8 cellular contexts compared by ENCODE assay signal in the genomic region with DNA sequence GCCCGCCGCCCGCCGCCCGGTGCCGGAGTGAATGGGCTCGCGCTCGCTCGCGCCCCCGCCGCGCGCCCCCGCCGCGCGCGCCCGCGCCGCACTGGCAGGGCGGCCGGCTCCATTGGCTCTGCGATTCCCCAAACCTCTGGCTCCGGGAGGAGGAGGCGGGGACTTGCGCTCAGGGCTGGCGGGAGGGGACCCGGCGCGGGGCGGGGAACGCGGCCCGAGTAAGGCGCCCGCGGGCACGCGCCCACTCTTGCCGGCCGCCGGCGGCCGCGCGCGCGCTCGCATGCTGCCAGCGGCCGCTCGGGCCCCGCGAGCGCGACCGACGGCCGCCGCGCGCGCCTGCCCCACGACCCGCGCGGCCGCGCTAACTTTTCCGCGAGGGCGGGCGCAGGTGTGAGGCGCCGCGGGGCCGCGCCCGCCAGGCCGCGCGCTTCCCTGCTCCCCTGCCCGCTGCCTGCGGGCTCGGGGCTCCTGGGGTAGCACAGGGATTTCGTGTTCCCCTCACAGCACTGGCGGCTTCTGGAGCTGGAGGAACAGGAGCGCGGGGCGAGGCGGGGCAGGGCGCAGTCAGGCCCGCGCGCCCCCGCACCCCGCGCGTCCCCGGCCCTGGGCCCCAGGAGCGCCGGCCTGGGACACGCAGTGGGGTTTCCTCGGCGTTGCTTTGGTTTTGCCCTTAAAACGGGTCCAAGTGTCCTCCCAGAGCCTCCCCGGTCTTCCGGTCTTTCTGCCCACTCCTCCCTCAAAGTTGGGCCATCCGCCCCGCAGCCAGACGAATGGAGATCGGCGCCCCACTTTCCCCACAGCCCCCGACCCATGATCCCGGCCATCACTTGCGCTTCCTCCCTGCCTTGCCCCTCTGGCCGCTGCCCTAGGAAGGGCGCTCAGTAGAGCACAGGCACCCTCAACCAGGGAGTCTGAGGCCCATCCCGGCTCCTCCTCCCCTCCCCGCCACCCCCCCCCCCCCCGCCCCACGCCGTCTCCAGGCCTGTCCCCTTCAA.
A peak's percentile ranks its signal among the peaks of the same experiment; 100 is the strongest.
DNase-seq lines count a peak whose midpoint lies in the region; ATAC-seq and TF ChIP-seq lines count a peak whose summit lies in the region.

No MANE protein-coding gene starts in this region.

- POLR2A ChIA-PET in activated CD4-positive, alpha-beta memory T cell treated with anti-CD3 and anti-CD28 coated beads for 36 hours (lab: Charles Lee), result no interaction called here

- DNase-seq in NK-92 treated with Interleukin-12 subunit alpha and Interleukin-12 subunit beta, amount 100 ng/mL, for 24 hours (lab: John Stamatoyannopoulos, UW), result peak; percentile 64
- DNase-seq in NK-92 (lab: John Stamatoyannopoulos, UW; ENCODE audit: unreplicated experiment) (no peak), NCI-H526 treated with DMSO at 0.1 percent for 48 hours (lab: John Stamatoyannopoulos, UW) (peak; percentile 50), dorsolateral prefrontal cortex (peak; percentile 60 to 91 (median 78))
- peak; percentile 83 for DNase-seq in activated CD4-positive, alpha-beta memory T cell treated with anti-CD3 and anti-CD28 coated beads for 36 hours
- DNase-seq in stimulated activated CD4-positive, alpha-beta T cell treated with anti-CD3 and anti-CD28 coated beads, Interleukin-2, amount 100 ng/mL, for 48 hours, result peak; percentile 57 to 64

- H3K4me1 Mint-ChIP-seq in activated CD4-positive, alpha-beta memory T cell treated with anti-CD3 and anti-CD28 coated beads for 36 hours (ENCODE audit: low read depth), result peaks cover 31% of the 10 kb centered on the region

- ATAC-seq in HG03439 (IDR thresholded peaks at IDR 0.05; ENCODE audit: unreplicated experiment), result peak; percentile 55

- TF ChIP-seq CTCF in dorsolateral prefrontal cortex (IDR thresholded peaks at IDR 0.05 in 54 of 56, conservative IDR thresholded peaks at IDR 0.05 in 2 of 56; ENCODE audit: low read depth in 1 of 56, partially characterized antibody in 56 of 56) (no peak), liver (IDR thresholded peaks at IDR 0.05; ENCODE audit: low read depth, low read length, missing input control) (no peak)

- H3K27me3 Mint-ChIP-seq in activated CD4-positive, alpha-beta memory T cell treated with anti-CD3 and anti-CD28 coated beads for 36 hours, result no peaks in the 10 kb centered on the region

- no peak overlapping the region for H3K27ac Mint-ChIP-seq in activated CD4-positive, alpha-beta memory T cell treated with anti-CD3 and anti-CD28 coated beads for 36 hours

- WGBS in liver, result 7% methylated on average over 126 of the region's 126 CpGs

- peak overlapping the region in 58 of 59 donors; percentile 11 to 74 (median 55) for H3K4me3 ChIP-seq in dorsolateral prefrontal cortex
- H3K4me3 ChIP-seq in liver (ENCODE audit: low read depth in 1 of 3, low read length in 3 of 3), result peak overlapping the region in 2 of 3 donors; percentile 43 to 87

- H3K9me3 Mint-ChIP-seq in activated CD4-positive, alpha-beta memory T cell treated with anti-CD3 and anti-CD28 coated beads for 36 hours, result no peaks in the 10 kb centered on the region

- no peaks in the 10 kb centered on the region for H3K36me3 Mint-ChIP-seq in activated CD4-positive, alpha-beta memory T cell treated with anti-CD3 and anti-CD28 coated beads for 36 hours

- no peaks in the 10 kb centered on the region for H3K9me3 ChIP-seq in liver (ENCODE audit: control insufficient read depth in 4 of 4, low read length in 3 of 4)

- H3K9ac ChIP-seq in liver (ENCODE audit: low read depth in 1 of 2, low read length in 2 of 2), result no peak overlapping the region

- no peak for TF ChIP-seq RAD21 in liver (IDR thresholded peaks at IDR 0.05)

- H3K36me3 ChIP-seq in liver (ENCODE audit: control insufficient read depth in 4 of 4, insufficient read depth in 3 of 4, low read depth in 1 of 4, low read length in 3 of 4), result no peaks in the 10 kb centered on the region

- peaks cover 0 to 13% (median 10%) of the 10 kb centered on the region in 4 donors for H3K4me1 ChIP-seq in liver (ENCODE audit: control insufficient read depth in 4 of 4, insufficient read depth in 4 of 4, low read length in 3 of 4)

- peak overlapping the region; percentile 69 for H3K4me3 Mint-ChIP-seq in activated CD4-positive, alpha-beta memory T cell treated with anti-CD3 and anti-CD28 coated beads for 36 hours

- H3K27me3 ChIP-seq in dorsolateral prefrontal cortex (no peaks in the 10 kb centered on the region), liver (ENCODE audit: control insufficient read depth in 4 of 4, insufficient read depth in 4 of 4, low read length in 3 of 4) (no peaks in the 10 kb centered on the region)

- peak overlapping the region in 25 of 59 donors; percentile 6 to 82 (median 60) for H3K27ac ChIP-seq in dorsolateral prefrontal cortex
- H3K27ac ChIP-seq in liver (ENCODE audit: low read depth in 1 of 2, low read length in 2 of 2), result peak overlapping the region; percentile 67 to 83

- CTCF ChIA-PET in activated CD4-positive, alpha-beta memory T cell treated with anti-CD3 and anti-CD28 coated beads for 36 hours (lab: Charles Lee), result no interaction called here

- intact Hi-C loops in activated CD4-positive, alpha-beta memory T cell treated with anti-CD3 and anti-CD28 coated beads for 36 hours (cut with micrococcal nuclease), result loop anchor here (5.0 to 10.0 kb wide), 2 partner anchors 37 to 870 kb away; a partner anchor contains a TSS
- intact Hi-C loops in dorsolateral prefrontal cortex (cut with DNase I), result loop anchor here (5.0 to 10.0 kb wide), 3 partner anchors 102 to 870 kb away; a partner anchor contains a TSS

TF ChIP-seq in liver, 16 proteins besides CTCF, POLR2A, EP300 and RAD21:
- TF ChIP-seq YY1 (IDR thresholded peaks at IDR 0.05), result no peak
- TF ChIP-seq, protein P1, sequence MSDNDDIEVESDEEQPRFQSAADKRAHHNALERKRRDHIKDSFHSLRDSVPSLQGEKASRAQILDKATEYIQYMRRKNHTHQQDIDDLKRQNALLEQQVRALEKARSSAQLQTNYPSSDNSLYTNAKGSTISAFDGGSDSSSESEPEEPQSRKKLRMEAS (IDR thresholded peaks at IDR 0.05), result no peak
- TF ChIP-seq RXRA (IDR thresholded peaks at IDR 0.05), result no peak
- TF ChIP-seq HNF4A (conservative IDR thresholded peaks at IDR 0.05), result no peak
- no peak for TF ChIP-seq FOXA2 (IDR thresholded peaks at IDR 0.05)
- no peak for TF ChIP-seq HNF4G (IDR thresholded peaks at IDR 0.05)
- no peak for TF ChIP-seq JUND (IDR thresholded peaks at IDR 0.05)
